Comparison of ENCODE assay signal across 8 cellular contexts in genomic region chr10:45672201-45673073, GRCh38. TPM values are rescaled to one million over a fixed set of nuclear protein-coding genes. Genes with fewer than 3 reads are reported as not detected.
DNase-seq lines count a peak whose midpoint lies in the region; ATAC-seq and TF ChIP-seq lines count a peak whose summit lies in the region.

Gene ZFAND4 (minus strand): TSS chr10:45672772. CDS start chr10:45663725, 9,047 bp downstream.

- H3K27me3 ChIP-seq in kidney epithelial cell (ENCODE audit: control insufficient read depth, insufficient read depth, low read length): no peaks in the 10 kb centered on the region

- no peaks in the 10 kb centered on the region for H3K36me3 ChIP-seq in kidney epithelial cell (ENCODE audit: control insufficient read depth, insufficient read depth, low read length)

- TF ChIP-seq CTCF in kidney epithelial cell (IDR thresholded peaks at IDR 0.05; ENCODE audit: insufficient read depth, low read length, poor library complexity, severe bottlenecking): peak; percentile 33

- DNase-seq in AG08396 (ENCODE audit: low spot score) (peak; percentile 99), NCI-H2227 (lab: John Stamatoyannopoulos, UW; ENCODE audit: unreplicated experiment) (peak; percentile 94), cerebellar nuclear complex (lab: John Stamatoyannopoulos, UW) (peak; percentile 69 to 82), kidney epithelial cell (ENCODE audit: low read depth) (peak; percentile 85)
- DNase-seq in stimulated activated CD4-positive, alpha-beta T cell treated with anti-CD3 and anti-CD28 coated beads, Interleukin-15, amount 100 ng/mL, for 48 hours (ENCODE audit: low read depth in 2 of 2): peak; percentile 92 to 93

- ATAC-seq in GM18873 (IDR thresholded peaks at IDR 0.05; ENCODE audit: low FRiP score, unreplicated experiment) (peak; percentile 96), HG03139 (IDR thresholded peaks at IDR 0.05; ENCODE audit: unreplicated experiment) (peak; percentile 96)
- peak; percentile 93 to 98 for ATAC-seq in activated CD4-positive, CD25-positive, alpha-beta regulatory T cell treated with anti-CD3 and anti-CD28 coated beads, Interleukin-2, amount 50 U/mL, for 24 hours

- peak within 1 kb of the TSS; percentile 72 for H3K4me3 ChIP-seq in kidney epithelial cell (ENCODE audit: low read depth, low read length)

RNA-seq across cellular contexts. Expression of gene ZFAND4, which starts in this region (rescaled TPM):
- 9.1 and 11.4 TPM in 2 replicates for total RNA-seq in kidney epithelial cell

Comparison
In these comparisons a context has a peak if more than half of its experiments do, and no peak if none do; other contexts are left out.
1. Peak in every context shown above with its lines: DNase-seq, ATAC-seq and H3K4me3 ChIP-seq.